ENCODE assay signal across 1 cellular context in the genomic region with DNA sequence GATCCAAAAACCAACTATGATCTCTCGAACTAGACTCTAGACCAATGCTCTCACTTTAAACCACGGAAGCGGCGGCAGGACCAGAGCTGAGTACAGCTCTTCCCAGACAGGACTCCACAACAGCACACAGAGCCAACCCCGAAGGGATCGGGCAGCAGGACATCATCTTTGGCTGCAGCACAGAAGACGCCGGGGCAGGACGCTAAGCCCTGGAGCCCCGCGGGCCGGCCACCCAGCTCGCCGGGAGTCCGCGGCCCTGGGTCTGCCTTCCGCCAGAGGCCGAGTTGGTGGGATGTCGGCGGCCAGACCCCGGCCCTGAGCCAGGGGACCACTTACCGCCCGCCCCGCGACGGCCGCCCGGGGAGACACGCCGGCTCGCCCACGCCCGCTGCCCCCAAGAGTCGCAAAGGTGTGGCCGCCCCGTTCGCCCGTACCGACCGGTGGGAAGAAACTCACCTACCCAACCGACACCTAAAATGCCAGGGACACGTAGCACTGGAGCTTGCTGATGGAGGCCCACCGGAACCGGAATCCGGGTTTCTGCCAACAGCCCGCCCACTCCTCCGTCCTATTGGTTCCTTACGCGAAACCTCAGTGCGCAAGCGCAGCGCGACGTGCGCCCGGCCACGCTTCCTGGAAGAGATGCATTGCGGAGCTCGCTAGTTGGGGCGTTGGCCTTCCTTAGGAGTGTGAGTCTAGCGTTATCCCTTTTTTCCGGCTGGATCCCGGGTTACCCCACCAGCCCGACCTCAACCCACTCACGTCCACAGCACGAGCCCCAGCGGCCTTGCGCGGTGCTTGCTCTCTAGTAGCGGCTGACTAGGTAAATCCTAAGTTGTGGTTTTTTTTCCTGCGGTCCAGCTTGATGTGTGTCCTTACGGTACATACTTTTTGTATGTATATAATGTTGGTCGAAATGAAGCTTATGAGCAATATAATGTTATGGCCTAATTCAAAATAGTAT.
TF ChIP-seq lines count a peak whose summit lies in the region.

A gene (minus strand): TSS at position 510 of the 964 bp plus-strand sequence. CDS start 1,623 bp downstream, outside the sequence.

TF ChIP-seq in K562, 482 proteins besides CTCF, POLR2A, EP300 and RAD21 (continued from another document and continues in another):
- TF ChIP-seq, protein P1, sequence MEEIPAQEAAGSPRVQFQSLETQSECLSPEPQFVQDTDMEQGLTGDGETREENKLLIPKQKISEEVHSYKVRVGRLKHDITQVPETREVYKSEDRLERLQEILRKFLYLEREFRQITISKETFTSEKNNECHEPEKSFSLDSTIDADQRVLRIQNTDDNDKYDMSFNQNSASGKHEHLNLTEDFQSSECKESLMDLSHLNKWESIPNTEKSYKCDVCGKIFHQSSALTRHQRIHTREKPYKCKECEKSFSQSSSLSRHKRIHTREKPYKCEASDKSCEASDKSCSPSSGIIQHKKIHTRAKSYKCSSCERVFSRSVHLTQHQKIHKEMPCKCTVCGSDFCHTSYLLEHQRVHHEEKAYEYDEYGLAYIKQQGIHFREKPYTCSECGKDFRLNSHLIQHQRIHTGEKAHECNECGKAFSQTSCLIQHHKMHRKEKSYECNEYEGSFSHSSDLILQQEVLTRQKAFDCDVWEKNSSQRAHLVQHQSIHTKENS (CRISPR knock-in tag; IDR thresholded peaks at IDR 0.05), result no peak
- TF ChIP-seq ZNF507 (tag; conservative IDR thresholded peaks at IDR 0.05) (no peak), TAF7 (tag; IDR thresholded peaks at IDR 0.05) (peak; percentile 76), SP2 (IDR thresholded peaks at IDR 0.05; ENCODE audit: extremely low read depth, low read depth, low read length, poor library complexity, severe bottlenecking) (peak; percentile 61), ZBTB7A (IDR thresholded peaks at IDR 0.05; ENCODE audit: borderline replicate concordance, control insufficient read depth, low read depth, low read length) (no peak), CAMTA2 (CRISPR knock-in tag; conservative IDR thresholded peaks at IDR 0.05) (no peak), HEY1 (CRISPR knock-in tag; IDR thresholded peaks at IDR 0.05; ENCODE audit: borderline replicate concordance) (no peak), HIVEP1 (CRISPR knock-in tag; IDR thresholded peaks at IDR 0.05) (no peak), DNMT1 (IDR thresholded peaks at IDR 0.05) (no peak), GATA2 (CRISPR knock-in tag; IDR thresholded peaks at IDR 0.05) (no peak), HNRNPUL1 (IDR thresholded peaks at IDR 0.05; ENCODE audit: low read length) (no peak), RBM22 (IDR thresholded peaks at IDR 0.05; ENCODE audit: low read depth, low read length, poor library complexity, severe bottlenecking) (peak; percentile 61), XRCC4 (IDR thresholded peaks at IDR 0.05; ENCODE audit: extremely low read depth, insufficient read depth, insufficient read length) (no peak), KAT7 (CRISPR knock-in tag; IDR thresholded peaks at IDR 0.05; ENCODE audit: borderline replicate concordance) (no peak), HDAC6 (IDR thresholded peaks at IDR 0.05; ENCODE audit: low read depth, low read length) (no peak), NBN (IDR thresholded peaks at IDR 0.05; ENCODE audit: low read depth) (no peak), NR2F6 (CRISPR knock-in tag; IDR thresholded peaks at IDR 0.05) (no peak), ZNF165 (CRISPR knock-in tag; IDR thresholded peaks at IDR 0.05; ENCODE audit: borderline replicate concordance) (no peak), NCOR1 (IDR thresholded peaks at IDR 0.05) (no peak), PRMT5 (CRISPR knock-in tag; IDR thresholded peaks at IDR 0.05) (no peak), FOXP1 (CRISPR knock-in tag; IDR thresholded peaks at IDR 0.05) (peak; percentile 16; the same call in 1 of the 2 replicates), YY1 (IDR thresholded peaks at IDR 0.05; ENCODE audit: borderline replicate concordance in 1 of 3, control insufficient read depth in 1 of 3, extremely low read depth in 1 of 3, insufficient read depth in 3 of 3, insufficient read length in 1 of 3, insufficient replicate concordance in 2 of 3, low read depth in 1 of 3, low read length in 2 of 3) (peak in 2 of 3 experiments; percentile 13 to 75), MTA1 (IDR thresholded peaks at IDR 0.05; ENCODE audit: borderline replicate concordance) (peak; percentile 58; the same call in 1 of the 2 replicates), FOXM1 (IDR thresholded peaks at IDR 0.05; ENCODE audit: low read depth) (no peak), FOXM1 (CRISPR knock-in tag; IDR thresholded peaks at IDR 0.05; ENCODE audit: low read depth) (no peak; the same call in 1 of the 2 replicates)
- TF ChIP-seq, protein P2, sequence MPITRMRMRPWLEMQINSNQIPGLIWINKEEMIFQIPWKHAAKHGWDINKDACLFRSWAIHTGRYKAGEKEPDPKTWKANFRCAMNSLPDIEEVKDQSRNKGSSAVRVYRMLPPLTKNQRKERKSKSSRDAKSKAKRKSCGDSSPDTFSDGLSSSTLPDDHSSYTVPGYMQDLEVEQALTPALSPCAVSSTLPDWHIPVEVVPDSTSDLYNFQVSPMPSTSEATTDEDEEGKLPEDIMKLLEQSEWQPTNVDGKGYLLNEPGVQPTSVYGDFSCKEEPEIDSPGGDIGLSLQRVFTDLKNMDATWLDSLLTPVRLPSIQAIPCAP (CRISPR knock-in tag; IDR thresholded peaks at IDR 0.05; ENCODE audit: borderline replicate concordance), result no peak
- TF ChIP-seq, protein P3, sequence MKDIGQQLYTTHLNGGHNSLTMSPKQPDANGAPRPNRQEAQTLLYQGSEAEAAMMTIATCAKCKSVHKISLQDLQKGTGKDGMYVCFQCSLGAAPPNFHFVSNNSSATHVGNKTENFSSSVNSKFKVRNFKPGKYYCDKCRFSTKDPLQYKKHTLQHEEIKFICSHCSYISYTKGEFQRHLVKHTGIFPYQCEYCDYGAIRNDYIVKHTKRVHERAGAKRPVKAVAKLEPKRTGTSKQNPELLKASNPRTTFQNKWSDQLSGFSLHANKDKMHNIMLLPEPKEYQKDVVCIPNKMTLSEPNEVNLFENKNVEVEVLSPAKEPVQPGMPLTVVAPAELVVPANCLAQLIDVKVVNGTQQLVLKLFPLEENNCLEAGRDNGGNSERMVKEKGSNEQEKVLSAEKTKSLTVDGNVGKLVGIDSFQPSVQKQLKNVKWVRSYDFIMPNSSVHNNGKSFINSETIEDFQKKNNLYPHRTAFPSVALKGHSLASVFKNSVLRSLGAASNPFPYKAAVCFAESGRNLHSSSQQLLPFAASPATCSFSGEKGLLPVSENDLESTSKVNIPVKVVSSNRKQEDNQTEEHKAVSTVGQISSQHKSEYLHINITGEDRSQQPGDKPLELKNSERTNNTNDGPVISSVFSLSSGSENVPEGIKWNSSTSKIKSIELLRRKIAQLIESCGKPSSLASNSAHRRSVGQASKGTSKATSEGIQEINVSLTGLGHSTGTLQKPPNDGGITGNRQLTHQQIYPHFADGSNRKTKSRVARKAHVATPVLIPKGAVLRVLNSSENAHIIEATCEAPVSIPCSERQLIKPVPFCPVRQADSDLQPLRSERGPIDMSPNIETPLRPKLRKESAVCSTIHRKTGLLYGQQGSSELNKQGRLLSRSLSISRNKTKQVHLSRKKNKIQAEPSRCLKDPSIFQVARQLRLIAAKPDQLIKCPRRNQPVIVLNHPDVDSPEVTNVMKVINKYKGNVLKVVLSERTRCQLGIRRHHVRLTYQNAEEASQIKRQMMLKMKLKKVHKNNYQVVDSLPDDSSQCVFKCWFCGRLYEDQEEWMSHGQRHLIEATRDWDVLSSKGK (CRISPR knock-in tag; IDR thresholded peaks at IDR 0.05), result no peak
- TF ChIP-seq, protein P4, sequence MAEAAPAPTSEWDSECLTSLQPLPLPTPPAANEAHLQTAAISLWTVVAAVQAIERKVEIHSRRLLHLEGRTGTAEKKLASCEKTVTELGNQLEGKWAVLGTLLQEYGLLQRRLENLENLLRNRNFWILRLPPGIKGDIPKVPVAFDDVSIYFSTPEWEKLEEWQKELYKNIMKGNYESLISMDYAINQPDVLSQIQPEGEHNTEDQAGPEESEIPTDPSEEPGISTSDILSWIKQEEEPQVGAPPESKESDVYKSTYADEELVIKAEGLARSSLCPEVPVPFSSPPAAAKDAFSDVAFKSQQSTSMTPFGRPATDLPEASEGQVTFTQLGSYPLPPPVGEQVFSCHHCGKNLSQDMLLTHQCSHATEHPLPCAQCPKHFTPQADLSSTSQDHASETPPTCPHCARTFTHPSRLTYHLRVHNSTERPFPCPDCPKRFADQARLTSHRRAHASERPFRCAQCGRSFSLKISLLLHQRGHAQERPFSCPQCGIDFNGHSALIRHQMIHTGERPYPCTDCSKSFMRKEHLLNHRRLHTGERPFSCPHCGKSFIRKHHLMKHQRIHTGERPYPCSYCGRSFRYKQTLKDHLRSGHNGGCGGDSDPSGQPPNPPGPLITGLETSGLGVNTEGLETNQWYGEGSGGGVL (CRISPR knock-in tag; IDR thresholded peaks at IDR 0.05), result no peak
- TF ChIP-seq, protein P5, sequence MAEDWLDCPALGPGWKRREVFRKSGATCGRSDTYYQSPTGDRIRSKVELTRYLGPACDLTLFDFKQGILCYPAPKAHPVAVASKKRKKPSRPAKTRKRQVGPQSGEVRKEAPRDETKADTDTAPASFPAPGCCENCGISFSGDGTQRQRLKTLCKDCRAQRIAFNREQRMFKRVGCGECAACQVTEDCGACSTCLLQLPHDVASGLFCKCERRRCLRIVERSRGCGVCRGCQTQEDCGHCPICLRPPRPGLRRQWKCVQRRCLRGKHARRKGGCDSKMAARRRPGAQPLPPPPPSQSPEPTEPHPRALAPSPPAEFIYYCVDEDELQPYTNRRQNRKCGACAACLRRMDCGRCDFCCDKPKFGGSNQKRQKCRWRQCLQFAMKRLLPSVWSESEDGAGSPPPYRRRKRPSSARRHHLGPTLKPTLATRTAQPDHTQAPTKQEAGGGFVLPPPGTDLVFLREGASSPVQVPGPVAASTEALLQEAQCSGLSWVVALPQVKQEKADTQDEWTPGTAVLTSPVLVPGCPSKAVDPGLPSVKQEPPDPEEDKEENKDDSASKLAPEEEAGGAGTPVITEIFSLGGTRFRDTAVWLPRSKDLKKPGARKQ (CRISPR knock-in tag; IDR thresholded peaks at IDR 0.05), result no peak
- TF ChIP-seq, protein P6, sequence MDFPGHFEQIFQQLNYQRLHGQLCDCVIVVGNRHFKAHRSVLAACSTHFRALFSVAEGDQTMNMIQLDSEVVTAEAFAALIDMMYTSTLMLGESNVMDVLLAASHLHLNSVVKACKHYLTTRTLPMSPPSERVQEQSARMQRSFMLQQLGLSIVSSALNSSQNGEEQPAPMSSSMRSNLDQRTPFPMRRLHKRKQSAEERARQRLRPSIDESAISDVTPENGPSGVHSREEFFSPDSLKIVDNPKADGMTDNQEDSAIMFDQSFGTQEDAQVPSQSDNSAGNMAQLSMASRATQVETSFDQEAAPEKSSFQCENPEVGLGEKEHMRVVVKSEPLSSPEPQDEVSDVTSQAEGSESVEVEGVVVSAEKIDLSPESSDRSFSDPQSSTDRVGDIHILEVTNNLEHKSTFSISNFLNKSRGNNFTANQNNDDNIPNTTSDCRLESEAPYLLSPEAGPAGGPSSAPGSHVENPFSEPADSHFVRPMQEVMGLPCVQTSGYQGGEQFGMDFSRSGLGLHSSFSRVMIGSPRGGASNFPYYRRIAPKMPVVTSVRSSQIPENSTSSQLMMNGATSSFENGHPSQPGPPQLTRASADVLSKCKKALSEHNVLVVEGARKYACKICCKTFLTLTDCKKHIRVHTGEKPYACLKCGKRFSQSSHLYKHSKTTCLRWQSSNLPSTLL (IDR thresholded peaks at IDR 0.05), result no peak
- TF ChIP-seq, protein P7, sequence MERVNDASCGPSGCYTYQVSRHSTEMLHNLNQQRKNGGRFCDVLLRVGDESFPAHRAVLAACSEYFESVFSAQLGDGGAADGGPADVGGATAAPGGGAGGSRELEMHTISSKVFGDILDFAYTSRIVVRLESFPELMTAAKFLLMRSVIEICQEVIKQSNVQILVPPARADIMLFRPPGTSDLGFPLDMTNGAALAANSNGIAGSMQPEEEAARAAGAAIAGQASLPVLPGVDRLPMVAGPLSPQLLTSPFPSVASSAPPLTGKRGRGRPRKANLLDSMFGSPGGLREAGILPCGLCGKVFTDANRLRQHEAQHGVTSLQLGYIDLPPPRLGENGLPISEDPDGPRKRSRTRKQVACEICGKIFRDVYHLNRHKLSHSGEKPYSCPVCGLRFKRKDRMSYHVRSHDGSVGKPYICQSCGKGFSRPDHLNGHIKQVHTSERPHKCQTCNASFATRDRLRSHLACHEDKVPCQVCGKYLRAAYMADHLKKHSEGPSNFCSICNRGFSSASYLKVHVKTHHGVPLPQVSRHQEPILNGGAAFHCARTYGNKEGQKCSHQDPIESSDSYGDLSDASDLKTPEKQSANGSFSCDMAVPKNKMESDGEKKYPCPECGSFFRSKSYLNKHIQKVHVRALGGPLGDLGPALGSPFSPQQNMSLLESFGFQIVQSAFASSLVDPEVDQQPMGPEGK (CRISPR knock-in tag; IDR thresholded peaks at IDR 0.05; ENCODE audit: borderline replicate concordance), result no peak
- TF ChIP-seq, protein P8, sequence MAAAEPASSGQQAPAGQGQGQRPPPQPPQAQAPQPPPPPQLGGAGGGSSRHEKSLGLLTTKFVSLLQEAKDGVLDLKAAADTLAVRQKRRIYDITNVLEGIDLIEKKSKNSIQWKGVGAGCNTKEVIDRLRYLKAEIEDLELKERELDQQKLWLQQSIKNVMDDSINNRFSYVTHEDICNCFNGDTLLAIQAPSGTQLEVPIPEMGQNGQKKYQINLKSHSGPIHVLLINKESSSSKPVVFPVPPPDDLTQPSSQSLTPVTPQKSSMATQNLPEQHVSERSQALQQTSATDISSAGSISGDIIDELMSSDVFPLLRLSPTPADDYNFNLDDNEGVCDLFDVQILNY (CRISPR knock-in tag; IDR thresholded peaks at IDR 0.05), result no peak
- TF ChIP-seq, protein P9, sequence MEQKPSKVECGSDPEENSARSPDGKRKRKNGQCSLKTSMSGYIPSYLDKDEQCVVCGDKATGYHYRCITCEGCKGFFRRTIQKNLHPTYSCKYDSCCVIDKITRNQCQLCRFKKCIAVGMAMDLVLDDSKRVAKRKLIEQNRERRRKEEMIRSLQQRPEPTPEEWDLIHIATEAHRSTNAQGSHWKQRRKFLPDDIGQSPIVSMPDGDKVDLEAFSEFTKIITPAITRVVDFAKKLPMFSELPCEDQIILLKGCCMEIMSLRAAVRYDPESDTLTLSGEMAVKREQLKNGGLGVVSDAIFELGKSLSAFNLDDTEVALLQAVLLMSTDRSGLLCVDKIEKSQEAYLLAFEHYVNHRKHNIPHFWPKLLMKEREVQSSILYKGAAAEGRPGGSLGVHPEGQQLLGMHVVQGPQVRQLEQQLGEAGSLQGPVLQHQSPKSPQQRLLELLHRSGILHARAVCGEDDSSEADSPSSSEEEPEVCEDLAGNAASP (IDR thresholded peaks at IDR 0.05), result no peak
- TF ChIP-seq, protein P10, sequence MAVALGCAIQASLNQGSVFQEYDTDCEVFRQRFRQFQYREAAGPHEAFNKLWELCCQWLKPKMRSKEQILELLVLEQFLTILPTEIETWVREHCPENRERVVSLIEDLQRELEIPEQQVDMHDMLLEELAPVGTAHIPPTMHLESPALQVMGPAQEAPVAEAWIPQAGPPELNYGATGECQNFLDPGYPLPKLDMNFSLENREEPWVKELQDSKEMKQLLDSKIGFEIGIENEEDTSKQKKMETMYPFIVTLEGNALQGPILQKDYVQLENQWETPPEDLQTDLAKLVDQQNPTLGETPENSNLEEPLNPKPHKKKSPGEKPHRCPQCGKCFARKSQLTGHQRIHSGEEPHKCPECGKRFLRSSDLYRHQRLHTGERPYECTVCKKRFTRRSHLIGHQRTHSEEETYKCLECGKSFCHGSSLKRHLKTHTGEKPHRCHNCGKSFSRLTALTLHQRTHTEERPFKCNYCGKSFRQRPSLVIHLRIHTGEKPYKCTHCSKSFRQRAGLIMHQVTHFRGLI (CRISPR knock-in tag; IDR thresholded peaks at IDR 0.05), result no peak
